In genomic region chr1:228488107-228488817, GRCh38 we compare ENCODE assay signal across 8 cellular contexts. TPM values are rescaled to one million over a fixed set of nuclear protein-coding genes. Genes with fewer than 3 reads are reported as not detected.
DNase-seq lines count a peak whose midpoint lies in the region; ATAC-seq and TF ChIP-seq lines count a peak whose summit lies in the region.

No MANE protein-coding gene starts in this region.

- peaks cover 32% of the 10 kb centered on the region for H3K4me1 ChIP-seq in CD8-positive, alpha-beta T cell (ENCODE audit: insufficient read depth, low read length)
- H3K4me1 ChIP-seq in mucosa of rectum (ENCODE audit: control insufficient read depth in 2 of 2, insufficient read depth in 2 of 2, low read length in 2 of 2) = peaks cover 9 to 16% of the 10 kb centered on the region in 2 donors

- CTCF ChIA-PET in CD8-positive, alpha-beta T cell (lab: Charles Lee) = interaction anchor here (0.8 to 2.5 kb wide), 3 partner anchors 13 to 24 kb away, joined by 3 to 17 read pairs (median 6); no protein-coding TSS in a partner anchor

- peaks cover 20% of the 10 kb centered on the region for H3K36me3 ChIP-seq in CD8-positive, alpha-beta T cell (ENCODE audit: insufficient read depth, low read length)
- H3K36me3 ChIP-seq in mucosa of rectum (ENCODE audit: control insufficient read depth in 2 of 2, insufficient read depth in 2 of 2, low read length in 2 of 2) = peaks cover 19 to 22% of the 10 kb centered on the region in 2 donors

- TF ChIP-seq CTCF in CD8-positive, alpha-beta T cell (IDR thresholded peaks at IDR 0.05) = no peak
- TF ChIP-seq CTCF in HL-60 (IDR thresholded peaks at IDR 0.05; ENCODE audit: insufficient read depth, low read length) (no peak), brain (conservative IDR thresholded peaks at IDR 0.05) (no peak)

- H3K27me3 ChIP-seq in CD8-positive, alpha-beta T cell (ENCODE audit: insufficient read depth, low read length) = no peaks in the 10 kb centered on the region
- H3K27me3 ChIP-seq in HL-60 (ENCODE audit: insufficient read depth, poor library complexity, severe bottlenecking) (no peaks in the 10 kb centered on the region), mucosa of rectum (ENCODE audit: control insufficient read depth in 2 of 2, insufficient read depth in 2 of 2, low read length in 2 of 2) (no peaks in the 10 kb centered on the region)

- H3K9me3 Mint-ChIP-seq in CD8-positive, alpha-beta T cell = no peaks in the 10 kb centered on the region
- peaks cover 0 to 11% (median 2%) of the 10 kb centered on the region in 5 experiments for H3K9me3 Mint-ChIP-seq in brain

- POLR2A ChIA-PET in CD8-positive, alpha-beta T cell (lab: Charles Lee) = interaction anchor here (0.7 to 2.1 kb wide), 4 partner anchors 30 to 1020 kb away, joined by 3 to 17 read pairs (median 4); partner anchors contain the start of genes NUP133 and TRIM11

- H3K27ac Mint-ChIP-seq in CD8-positive, alpha-beta T cell = peak overlapping the region; percentile 95
- peak overlapping the region; percentile 90 to 99 (median 95) for H3K27ac Mint-ChIP-seq in brain

- no peaks in the 10 kb centered on the region for H3K27me3 Mint-ChIP-seq in CD8-positive, alpha-beta T cell (ENCODE audit: low read depth)
- peaks cover 16% of the 10 kb centered on the region for H3K27me3 Mint-ChIP-seq in brain

- H3K4me3 ChIP-seq in CD8-positive, alpha-beta T cell (ENCODE audit: low read depth, low read length) = peak overlapping the region; percentile 66
- H3K4me3 ChIP-seq in HL-60 (replicated peaks; ENCODE audit: insufficient read depth, low read length) (peak overlapping the region; percentile 93), mucosa of rectum (ENCODE audit: low read length in 2 of 2) (peak overlapping the region; percentile 95)

- H3K36me3 Mint-ChIP-seq in CD8-positive, alpha-beta T cell = peaks cover 49% of the 10 kb centered on the region
- H3K36me3 Mint-ChIP-seq in brain = peaks cover 44% of the 10 kb centered on the region

- H3K9ac ChIP-seq in mucosa of rectum (ENCODE audit: low read depth in 1 of 2, low read length in 2 of 2) = peak overlapping the region; percentile 80 to 98

- no peak for DNase-seq in CD8-positive, alpha-beta T cell
- no peak for DNase-seq in HL-60 (ENCODE audit: low read depth in 1 of 2, low spot score in 1 of 2)
- DNase-seq in HCEC 1CT = no peak
- DNase-seq in Kasumi-1 (lab: John Stamatoyannopoulos, UW) = no peak
- no peak for DNase-seq in iPS-NIHi11 (ENCODE audit: low spot score)
- DNase-seq in GM19238 (ENCODE audit: insufficient read length, low spot score) = no peak

- intact Hi-C loops in CD8-positive, alpha-beta T cell (cut with DNase I, micrococcal nuclease) = loop anchor here (5.0 to 10.0 kb wide), 3 partner anchors 353 to 857 kb away; partner anchors contain the start of gene CCSAP (in 2 of the 2)

- no peak for ATAC-seq in CD8-positive, alpha-beta T cell

- no peaks in the 10 kb centered on the region for H3K9me3 ChIP-seq in CD8-positive, alpha-beta T cell (ENCODE audit: low read length)
- H3K9me3 ChIP-seq in mucosa of rectum (ENCODE audit: control insufficient read depth in 2 of 2, low read length in 2 of 2) = no peaks in the 10 kb centered on the region

- H3K4me1 Mint-ChIP-seq in CD8-positive, alpha-beta T cell (ENCODE audit: low read depth) = peaks cover 41% of the 10 kb centered on the region
- H3K4me1 Mint-ChIP-seq in brain = peaks cover 42% of the 10 kb centered on the region

- peak overlapping the region; percentile 90 for H3K4me3 Mint-ChIP-seq in CD8-positive, alpha-beta T cell
- H3K4me3 Mint-ChIP-seq in brain = peak overlapping the region; percentile 91 to 96 (median 93)

- H3K27ac ChIP-seq in CD8-positive, alpha-beta T cell (ENCODE audit: low read depth, low read length) = peak overlapping the region; percentile 100
- H3K27ac ChIP-seq in HL-60 (replicated peaks) = peak overlapping the region; percentile 42; the same call in 1 of the 2 replicates
- peak overlapping the region in 1 of 2 donors; percentile 100 for H3K27ac ChIP-seq in mucosa of rectum (ENCODE audit: low read depth in 2 of 2, low read length in 2 of 2)

RNA-seq across cellular contexts. Expression of gene RNF187, which starts 1.1 kb away (rescaled TPM):
- total RNA-seq in CD8-positive, alpha-beta T cell = 10 to 100 TPM; 34.8 to 35.8 TPM
- 531 TPM for polyA plus RNA-seq in brain (ENCODE audit: insufficient read depth, low read depth, low replicate concordance)
